Comparison of ENCODE assay signal across 24 cellular contexts in the genomic region with DNA sequence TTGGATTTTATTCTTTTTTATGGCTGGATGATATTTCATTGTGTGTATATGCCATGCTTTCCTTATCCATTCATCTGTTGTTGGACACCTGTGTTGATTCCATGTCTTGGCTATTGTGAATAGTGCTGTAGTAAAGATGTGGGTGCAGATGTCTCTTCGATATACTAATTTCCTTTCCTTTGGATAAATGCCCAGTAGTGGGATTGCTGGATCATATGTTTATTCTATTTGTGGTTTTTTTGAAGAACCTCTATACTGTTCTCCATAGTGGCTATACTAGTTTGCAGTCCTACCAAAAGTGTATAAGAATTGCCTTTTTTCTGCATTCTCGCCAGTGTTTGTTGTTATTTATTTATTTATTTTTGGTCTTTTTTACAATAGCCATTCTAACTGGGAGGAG.
DNase-seq lines count a peak whose midpoint lies in the region; ATAC-seq, FAIRE-seq and TF ChIP-seq lines count a peak whose summit lies in the region.
"Had no signal": no experiment of that assay in that cellular context is flagged by ENCODE, and none has a peak within 500 bp of the region (broad histone marks: within the 10 kb centered on the region; RNA-seq: fewer than 3 reads in every experiment).

No MANE protein-coding gene starts in this region.

- in situ Hi-C loops in GM13976 (cut with MboI; ENCODE audit: low sequenced_read_pairs, unreplicated experiment) = no loop called here

- peak; percentile 15 for FAIRE-seq in H54 (lab: Jason Lieb, UNC)
- FAIRE-seq: H1, HepG2, K562 had no signal

- DNase-seq in DMS 273 (lab: John Stamatoyannopoulos, UW; ENCODE audit: unreplicated experiment) = peak; percentile 36
- no peak for DNase-seq in DMS 273 treated with DMSO at 0.1 percent for 48 hours (lab: John Stamatoyannopoulos, UW)
- DNase-seq in H54 (ENCODE audit: insufficient read length, low spot score) = no peak
- DNase-seq in NCI-H1694 treated with DMSO at 0.1 percent for 48 hours (lab: John Stamatoyannopoulos, UW) = peak; percentile 70
- DNase-seq in dermis blood vessel endothelial cell = peak; percentile 33
- no peak for DNase-seq in activated CD4-positive, alpha-beta T cell treated with anti-CD3 and anti-CD28 coated beads for 1 hour
- no peak for DNase-seq in GM13976 (ENCODE audit: low spot score)
- DNase-seq: Caco-2; CD8-positive, alpha-beta T cell; DND-41; Kasumi-1; MV-4-11; NCI-H2081; NCI-H345; NCI-H510A treated with DMSO at 0.1 percent for 48 hours; NCI-H748 treated with DMSO at 0.1 percent for 48 hours; SHP77; SW 1271; T-helper 17 cell had no signal

- no peak for ATAC-seq in GM19455 (IDR thresholded peaks at IDR 0.05; ENCODE audit: unreplicated experiment)
- ATAC-seq: CD8-positive, alpha-beta T cell; HCT116; HepG2; K562; T-helper 17 cell had no signal

- TF ChIP-seq CTCF in GM13976 (IDR thresholded peaks at IDR 0.05; ENCODE audit: borderline replicate concordance, control extremely low read depth, extremely low read depth, insufficient read depth, missing control alignments) = no peak

- TF ChIP-seq POLR2A in H54 (IDR thresholded peaks at IDR 0.05; ENCODE audit: low read depth, low read length) = no peak

Comparison
In these comparisons a context has a peak if more than half of its experiments do, and no peak if none do; other contexts are left out.
1. DNase-seq: peak in DMS 273 (single experiment), NCI-H1694 treated with DMSO at 0.1 percent for 48 hours (single experiment) and dermis blood vessel endothelial cell (single experiment); none in DMS 273 treated with DMSO at 0.1 percent for 48 hours (single experiment), H54 (single experiment), activated CD4-positive, alpha-beta T cell treated with anti-CD3 and anti-CD28 coated beads for 1 hour (single experiment) and GM13976 (single experiment).